8 cellular contexts compared by ENCODE assay signal in genomic region chr19:5090780-5091575, GRCh38.
DNase-seq lines count a peak whose midpoint lies in the region; ATAC-seq, FAIRE-seq and TF ChIP-seq lines count a peak whose summit lies in the region.

No MANE protein-coding gene starts in this region.

- in situ Hi-C loops in mammary epithelial cell (cut with MboI; ENCODE audit: low sequenced_read_pairs in 2 of 2): no loop called here

- CTCF ChIA-PET in mammary epithelial cell (lab: Charles Lee; ENCODE audit: low non-redundant PET): no interaction called here

- dilution Hi-C loops in mammary epithelial cell (cut with HindIII; ENCODE audit: low sequenced_read_pairs): no loop called here

- no peaks in the 10 kb centered on the region for H4K20me1 ChIP-seq in mammary epithelial cell (ENCODE audit: insufficient read depth, low read length)

- DNase-seq in NCI-H82 (lab: John Stamatoyannopoulos, UW) (peak; percentile 75), NCI-H82 treated with DMSO at 0.1 percent for 48 hours (lab: John Stamatoyannopoulos, UW; ENCODE audit: unreplicated experiment) (no peak), body of pancreas (peak in 3 of 4 donors; percentile 42 to 52 (median 43)), left lung (no peak), upper lobe of right lung (no peak), small intestine (no peak), mammary epithelial cell (no peak)
- DNase-seq in activated naive CD4-positive, alpha-beta T cell treated with Interleukin-2 at 50 U/mL for 16 hours: no peak

- no peaks in the 10 kb centered on the region for H3K9me3 ChIP-seq in body of pancreas
- no peaks in the 10 kb centered on the region for H3K9me3 ChIP-seq in left lung
- H3K9me3 ChIP-seq in upper lobe of right lung: no peaks in the 10 kb centered on the region
- H3K9me3 ChIP-seq in small intestine (ENCODE audit: control insufficient read depth, low read depth): no peaks in the 10 kb centered on the region
- no peaks in the 10 kb centered on the region for H3K9me3 ChIP-seq in mammary epithelial cell (replicated peaks; ENCODE audit: insufficient read depth, low read length)

- H3K36me3 ChIP-seq in body of pancreas (replicated peaks in 1 of 2; ENCODE audit: insufficient read depth in 1 of 2, low read depth in 2 of 2) (no peaks in the 10 kb centered on the region), left lung (peaks cover 0 to 51% of the 10 kb centered on the region in 2 donors), upper lobe of right lung (peaks cover 12% of the 10 kb centered on the region), small intestine (ENCODE audit: control insufficient read depth in 2 of 2, insufficient read depth in 2 of 2, low read length in 2 of 2) (peaks cover 0 to 2% of the 10 kb centered on the region in 2 donors), mammary epithelial cell (ENCODE audit: insufficient read depth, low read length) (peaks cover 5% of the 10 kb centered on the region)

- ATAC-seq in body of pancreas (peak; percentile 16), left lung (peak; percentile 18), upper lobe of right lung (no peak)

- H3K27me3 ChIP-seq in body of pancreas (no peaks in the 10 kb centered on the region), left lung (no peaks in the 10 kb centered on the region), upper lobe of right lung (no peaks in the 10 kb centered on the region), small intestine (ENCODE audit: control insufficient read depth in 2 of 2, insufficient read depth in 2 of 2, low read length in 2 of 2) (no peaks in the 10 kb centered on the region), mammary epithelial cell (ENCODE audit: insufficient read depth, low read length) (no peaks in the 10 kb centered on the region)

- no peak for TF ChIP-seq POLR2A in body of pancreas (IDR thresholded peaks at IDR 0.05)

- H2AFZ ChIP-seq in mammary epithelial cell (ENCODE audit: low read depth, low read length): no peak overlapping the region

- H3K79me2 ChIP-seq in mammary epithelial cell (ENCODE audit: insufficient read depth, low read length): no peaks in the 10 kb centered on the region

- intact Hi-C loops in body of pancreas (cut with DNase I) (no loop called here), left lung (cut with DNase I) (no loop called here), upper lobe of right lung (cut with DNase I) (no loop called here), mammary epithelial cell (cut with micrococcal nuclease) (no loop called here)

- WGBS in body of pancreas, 2 donors: 66% methylated on average over 6 to 29 of the region's 29 CpGs
- WGBS in small intestine, 3 donors: 73 to 85% (median 79%) methylated on average over 29 of the region's 29 CpGs
- WGBS in mammary epithelial cell (ENCODE audit: low coverage, missing lambda C conversion rate): 62% methylated on average over 26 of the region's 29 CpGs

- H3K9ac ChIP-seq in mammary epithelial cell (ENCODE audit: insufficient read depth, low read length): no peak overlapping the region

- no TSS peak for BruUV-seq in mammary epithelial cell (replicated peaks; lab: Mats Ljungman, UMichigan)

- H3K4me2 ChIP-seq in mammary epithelial cell (ENCODE audit: insufficient read depth, low read depth, low read length): no peak overlapping the region

- peak overlapping the region; percentile 12 to 69 (median 48) for H3K27ac ChIP-seq in body of pancreas
- H3K27ac ChIP-seq in left lung: peak overlapping the region in 1 of 2 donors; percentile 10
- H3K27ac ChIP-seq in upper lobe of right lung: peak overlapping the region; percentile 2
- H3K27ac ChIP-seq in small intestine (ENCODE audit: low read depth in 1 of 2, low read length in 1 of 2): no peak overlapping the region
- no peak overlapping the region for H3K27ac ChIP-seq in mammary epithelial cell (ENCODE audit: insufficient read depth, low read depth, low read length)

- TF ChIP-seq CTCF in body of pancreas (IDR thresholded peaks at IDR 0.05) (no peak), left lung (IDR thresholded peaks at IDR 0.05) (no peak), upper lobe of right lung (IDR thresholded peaks at IDR 0.05) (no peak), mammary epithelial cell (conservative IDR thresholded peaks at IDR 0.05 in 1 of 2, IDR thresholded peaks at IDR 0.05 in 1 of 2; ENCODE audit: extremely low read depth in 1 of 2, insufficient read depth in 1 of 2, low read depth in 1 of 2, low read length in 2 of 2) (no peak)

- H3K4me1 ChIP-seq in body of pancreas (peaks cover 35% of the 10 kb centered on the region), left lung (peaks cover 2 to 6% of the 10 kb centered on the region in 2 donors), upper lobe of right lung (no peaks in the 10 kb centered on the region), small intestine (ENCODE audit: control insufficient read depth in 2 of 2, insufficient read depth in 1 of 2, low read depth in 1 of 2, low read length in 1 of 2) (no peaks in the 10 kb centered on the region), mammary epithelial cell (ENCODE audit: insufficient read depth, low read length) (no peaks in the 10 kb centered on the region)

- H3K4me3 ChIP-seq in body of pancreas (no peak overlapping the region), left lung (no peak overlapping the region), upper lobe of right lung (no peak overlapping the region), small intestine (ENCODE audit: low read depth in 1 of 2, low read length in 2 of 2) (no peak overlapping the region), mammary epithelial cell (replicated peaks in 1 of 3; ENCODE audit: insufficient read depth in 1 of 3, low read depth in 2 of 3, low read length in 3 of 3) (no peak overlapping the region)

- FAIRE-seq in small intestine (lab: Jason Lieb, UNC): no peak

Comparison
In these comparisons a context has a peak if more than half of its experiments do, and no peak if none do; other contexts are left out.
1. DNase-seq: peak in NCI-H82 (single experiment) and body of pancreas (3 of 4); none in NCI-H82 treated with DMSO at 0.1 percent for 48 hours (single experiment), left lung (0 of 2), upper lobe of right lung (single experiment), small intestine (single experiment), activated naive CD4-positive, alpha-beta T cell treated with Interleukin-2 at 50 U/mL for 16 hours (single experiment) and mammary epithelial cell (single experiment).
2. H3K27ac ChIP-seq: peak in body of pancreas (4 of 4) and upper lobe of right lung (single experiment); none in small intestine (0 of 2) and mammary epithelial cell (single experiment).